Comparison of ENCODE assay signal across 1 cellular context in genomic region chr10:102669206-102670064, GRCh38.
TF ChIP-seq lines count a peak whose summit lies in the region.

No MANE protein-coding gene starts in this region.

TF ChIP-seq in endothelial cell of umbilical vein, 7 proteins besides CTCF, POLR2A, EP300 and RAD21:
- TF ChIP-seq MAX (IDR thresholded peaks at IDR 0.05; ENCODE audit: insufficient read depth, insufficient read length) (no peak), GATA2 (IDR thresholded peaks at IDR 0.05; ENCODE audit: insufficient read depth, insufficient read length, low read depth, low read length) (no peak), FOS (IDR thresholded peaks at IDR 0.05; ENCODE audit: borderline replicate concordance, insufficient read depth, low read length) (no peak), JUN (IDR thresholded peaks at IDR 0.05; ENCODE audit: borderline replicate concordance, insufficient read depth, insufficient read length, low read depth) (no peak), MYC (IDR thresholded peaks at IDR 0.05; ENCODE audit: low read depth, low read length) (no peak), POLR2AphosphoS5 (IDR thresholded peaks at IDR 0.05; ENCODE audit: insufficient read depth, low read depth, low read length) (no peak), EZH2 (IDR thresholded peaks at IDR 0.05; ENCODE audit: borderline replicate concordance, low read depth, low read length, severe bottlenecking) (no peak)
